In genomic region chr2:60549250-60550150, GRCh38 we compare ENCODE assay signal across 7 cellular contexts. TPM values are rescaled to one million over a fixed set of nuclear protein-coding genes. Genes with fewer than 3 reads are reported as not detected.
A peak's percentile ranks its signal among the peaks of the same experiment; 100 is the strongest.
DNase-seq lines count a peak whose midpoint lies in the region; ATAC-seq and TF ChIP-seq lines count a peak whose summit lies in the region.

No MANE protein-coding gene starts in this region.

- DNase-seq in ELR (ENCODE audit: low read depth), result peak; percentile 11
- peak; percentile 74 for DNase-seq in NCI-H69 (lab: John Stamatoyannopoulos, UW)
- DNase-seq in central memory CD8-positive, alpha-beta T cell (ENCODE audit: low spot score in 2 of 2), result no peak
- DNase-seq in medulla oblongata (ENCODE audit: extremely low spot score), result peak; percentile 26
- peak; percentile 54 to 89 for DNase-seq in upper lobe of left lung

- H3K9me3 ChIP-seq in upper lobe of left lung, result no peaks in the 10 kb centered on the region

- peak overlapping the region; percentile 84 for H3K4me3 Mint-ChIP-seq in central memory CD8-positive, alpha-beta T cell

- peaks cover 0 to 26% (median 12%) of the 10 kb centered on the region in 4 donors for H3K27me3 ChIP-seq in upper lobe of left lung

- peaks cover 47 to 59% (median 55%) of the 10 kb centered on the region in 4 donors for H3K4me1 ChIP-seq in upper lobe of left lung

- 1 to 2% methylated on average over 31 to 47 of the region's 50 CpGs for WGBS in upper lobe of left lung, 2 donors

- no peaks in the 10 kb centered on the region for H3K9me3 Mint-ChIP-seq in central memory CD8-positive, alpha-beta T cell

- peak overlapping the region; percentile 22 for H3K27ac Mint-ChIP-seq in central memory CD8-positive, alpha-beta T cell (ENCODE audit: low read depth)

- H3K4me1 Mint-ChIP-seq in central memory CD8-positive, alpha-beta T cell, result peaks cover 25% of the 10 kb centered on the region

- peak; percentile 0 for ATAC-seq in GM21723 (IDR thresholded peaks at IDR 0.05; ENCODE audit: unreplicated experiment)
- no peak for ATAC-seq in central memory CD8-positive, alpha-beta T cell (replicated peaks; ENCODE audit: extremely low read depth, poor library complexity, severe bottlenecking)
- ATAC-seq in upper lobe of left lung (ENCODE audit: low FRiP score in 2 of 2), result peak in 1 of 2 donors; percentile 21
- ATAC-seq in HG03045 (IDR thresholded peaks at IDR 0.05; ENCODE audit: unreplicated experiment), result no peak

- TF ChIP-seq EP300 in upper lobe of left lung (IDR thresholded peaks at IDR 0.05), result no peak

- TF ChIP-seq POLR2A in upper lobe of left lung (IDR thresholded peaks at IDR 0.05), result no peak

- TF ChIP-seq CTCF in upper lobe of left lung (IDR thresholded peaks at IDR 0.05), result no peak

- peaks cover 88% of the 10 kb centered on the region for H3K27me3 Mint-ChIP-seq in central memory CD8-positive, alpha-beta T cell

- H3K27ac ChIP-seq in upper lobe of left lung, result peak overlapping the region; percentile 15 to 85 (median 68)

- H3K4me3 ChIP-seq in upper lobe of left lung, result peak overlapping the region; percentile 50 to 82 (median 72)

- H3K36me3 ChIP-seq in upper lobe of left lung, result no peaks in the 10 kb centered on the region

- H3K36me3 Mint-ChIP-seq in central memory CD8-positive, alpha-beta T cell (ENCODE audit: insufficient read depth), result peaks cover 8% of the 10 kb centered on the region

RNA-seq across cellular contexts. Expression of gene BCL11A, which starts 4.0 kb away (rescaled TPM):
- total RNA-seq in upper lobe of left lung, result 10 to 100 TPM in 1 of 6 donors, 1 to 10 TPM in 5; 2.7 to 12.7 (median 5.4) TPM

Comparison
In these comparisons a context has a peak if more than half of its experiments do, and no peak if none do; other contexts are left out.
1. DNase-seq: peak in ELR (single experiment), NCI-H69 (single experiment), medulla oblongata (single experiment) and upper lobe of left lung (2 of 2); none in central memory CD8-positive, alpha-beta T cell (0 of 2).